ENCODE assay signal across 24 cellular contexts in genomic region chr3:188840290-188840689, GRCh38.
"Had no signal": no experiment of that assay in that cellular context is flagged by ENCODE, and none has a peak within 500 bp of the region (broad histone marks: within the 10 kb centered on the region; RNA-seq: fewer than 3 reads in every experiment).

No MANE protein-coding gene starts in this region.

- H3K4me3 ChIP-seq: MG63 had no signal

- DNase-seq: Karpas-422, KG1, MG63, NCI-H1092, NCI-H1105 treated with DMSO at 0.1 percent for 48 hours, NCI-H1417 treated with DMSO at 0.1 percent for 48 hours, NCI-H146, NCI-H187, NCI-H2029, NCI-H2081 treated with DMSO at 0.1 percent for 48 hours, NCI-H2171, NCI-H226, NCI-H446, NCI-H510A, NCI-H524 treated with DMSO at 0.1 percent for 48 hours, NCI-H69, NCI-H774, SHP77, SK-N-SH, SW 1271, T-cell had no signal

- ATAC-seq: Panc1, T-cell had no signal

- H3K9me3 Mint-ChIP-seq: T-cell; T-helper 1 cell treated with Interleukin-12 subunit alpha and Interleukin-12 subunit beta and Interleukin-4 antibody, amounts not matched to agents 30 μg/mL and 1 μg/mL, for 36 hours had no signal

- H3K27me3 Mint-ChIP-seq: T-cell had no signal

- H3K9me3 ChIP-seq: MG63, SK-N-SH had no signal

- H3K27me3 ChIP-seq: MG63 had no signal

- H3K27ac ChIP-seq: RWPE1 had no signal

- H3K9ac ChIP-seq: SK-N-SH had no signal

- H3K4me3 Mint-ChIP-seq: T-cell; T-helper 1 cell treated with Interleukin-12 subunit alpha and Interleukin-12 subunit beta and Interleukin-4 antibody, amounts not matched to agents 30 μg/mL and 1 μg/mL, for 36 hours had no signal

- H3K27ac Mint-ChIP-seq: T-cell; T-helper 1 cell treated with Interleukin-12 subunit alpha and Interleukin-12 subunit beta and Interleukin-4 antibody, amounts not matched to agents 30 μg/mL and 1 μg/mL, for 36 hours had no signal
